8 cellular contexts compared by ENCODE assay signal in genomic region chr10:117860823-117861222, GRCh38.
DNase-seq lines count a peak whose midpoint lies in the region; ATAC-seq and TF ChIP-seq lines count a peak whose summit lies in the region.

No MANE protein-coding gene starts in this region.

- H3K4me1 ChIP-seq in liver (ENCODE audit: control insufficient read depth in 4 of 4, insufficient read depth in 4 of 4, low read length in 3 of 4) = no peaks in the 10 kb centered on the region

- peak in 1 of 2 donors; percentile 23 for TF ChIP-seq RAD21 in liver (IDR thresholded peaks at IDR 0.05)

- H3K4me3 ChIP-seq in liver (ENCODE audit: low read depth in 1 of 3, low read length in 3 of 3) = no peak overlapping the region

- H3K9ac ChIP-seq in liver (ENCODE audit: low read depth in 1 of 2, low read length in 2 of 2) = no peak overlapping the region

- TF ChIP-seq CTCF in GM10266 (IDR thresholded peaks at IDR 0.05; ENCODE audit: control insufficient read depth, insufficient read depth, low read depth, missing control alignments) (peak; percentile 40), liver (IDR thresholded peaks at IDR 0.05; ENCODE audit: low read depth, low read length, missing input control) (peak; percentile 11)

- no peak overlapping the region for H3K27ac ChIP-seq in liver (ENCODE audit: low read depth in 1 of 2, low read length in 2 of 2)

- DNase-seq in GM10266 (ENCODE audit: extremely low spot score) (peak; percentile 24), SW480 (ENCODE audit: low spot score) (peak; percentile 46), NCI-H1048 (lab: John Stamatoyannopoulos, UW) (no peak), sciatic nerve (ENCODE audit: low spot score) (no peak), NCI-H2029 (lab: John Stamatoyannopoulos, UW) (no peak)
- DNase-seq in activated CD4-positive, alpha-beta T cell treated with anti-CD3 and anti-CD28 coated beads for 4 hours = no peak

- ATAC-seq in HG03432 (IDR thresholded peaks at IDR 0.05; ENCODE audit: unreplicated experiment) = peak; percentile 54
- no peak for ATAC-seq in sciatic nerve

- no peaks in the 10 kb centered on the region for H3K36me3 ChIP-seq in liver (ENCODE audit: control insufficient read depth in 4 of 4, insufficient read depth in 3 of 4, low read depth in 1 of 4, low read length in 3 of 4)

- peaks cover 0 to 4% (median 1%) of the 10 kb centered on the region in 4 donors for H3K9me3 ChIP-seq in liver (ENCODE audit: control insufficient read depth in 4 of 4, low read length in 3 of 4)

- intact Hi-C loops in sciatic nerve (cut with DNase I) = no loop called here

- H3K27me3 ChIP-seq in liver (ENCODE audit: control insufficient read depth in 4 of 4, insufficient read depth in 4 of 4, low read length in 3 of 4) = peaks cover 0 to 3% (median 1%) of the 10 kb centered on the region in 4 donors

TF ChIP-seq in liver, 16 proteins besides CTCF, POLR2A, EP300 and RAD21:
- TF ChIP-seq RXRA (IDR thresholded peaks at IDR 0.05) = no peak
- no peak for TF ChIP-seq FOXA2 (IDR thresholded peaks at IDR 0.05)
- no peak for TF ChIP-seq FOXA1 (IDR thresholded peaks at IDR 0.05)
- TF ChIP-seq REST (IDR thresholded peaks at IDR 0.05) = no peak
- TF ChIP-seq ZBTB33 (IDR thresholded peaks at IDR 0.05) = no peak
- TF ChIP-seq SP1 (IDR thresholded peaks at IDR 0.05) = no peak
- no peak for TF ChIP-seq HNF4G (IDR thresholded peaks at IDR 0.05)
- no peak for TF ChIP-seq GABPA (IDR thresholded peaks at IDR 0.05 in 1 of 2, conservative IDR thresholded peaks at IDR 0.05 in 1 of 2)
- TF ChIP-seq EGR1 (IDR thresholded peaks at IDR 0.05; ENCODE audit: low read depth in 2 of 2) = no peak
TF ChIP-seq in liver: peak in this region for 0.

Comparison
In these comparisons a context has a peak if more than half of its experiments do, and no peak if none do; other contexts are left out.
1. DNase-seq: peak in GM10266 (single experiment) and SW480 (single experiment); none in NCI-H1048 (single experiment), sciatic nerve (single experiment), activated CD4-positive, alpha-beta T cell treated with anti-CD3 and anti-CD28 coated beads for 4 hours (0 of 2) and NCI-H2029 (single experiment).